1 cellular context compared by ENCODE assay signal in the genomic region with DNA sequence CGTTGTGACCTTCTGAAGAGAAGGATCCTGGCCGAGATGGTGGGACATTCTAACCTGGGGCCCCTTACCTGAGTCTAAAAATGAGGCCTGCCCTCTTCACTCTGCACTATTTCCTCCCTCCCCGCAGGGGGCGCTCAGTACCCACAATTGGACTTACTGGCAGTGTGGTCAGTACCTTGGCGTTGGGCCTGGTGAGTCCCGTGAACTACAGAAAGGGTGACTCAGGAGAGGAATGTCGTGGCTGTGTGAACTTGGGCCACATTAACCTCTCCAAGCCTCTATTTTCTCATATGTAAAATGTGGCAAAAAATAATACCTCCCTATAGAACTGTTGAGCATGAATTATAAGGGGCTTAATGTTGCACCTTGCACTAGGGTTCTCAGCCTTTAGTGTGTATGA.
TF ChIP-seq lines count a peak whose summit lies in the region.

No MANE protein-coding gene starts in this region.

TF ChIP-seq in K562, 482 proteins besides CTCF, POLR2A, EP300 and RAD21 (continued from another document and continues in another):
- TF ChIP-seq, protein P1, sequence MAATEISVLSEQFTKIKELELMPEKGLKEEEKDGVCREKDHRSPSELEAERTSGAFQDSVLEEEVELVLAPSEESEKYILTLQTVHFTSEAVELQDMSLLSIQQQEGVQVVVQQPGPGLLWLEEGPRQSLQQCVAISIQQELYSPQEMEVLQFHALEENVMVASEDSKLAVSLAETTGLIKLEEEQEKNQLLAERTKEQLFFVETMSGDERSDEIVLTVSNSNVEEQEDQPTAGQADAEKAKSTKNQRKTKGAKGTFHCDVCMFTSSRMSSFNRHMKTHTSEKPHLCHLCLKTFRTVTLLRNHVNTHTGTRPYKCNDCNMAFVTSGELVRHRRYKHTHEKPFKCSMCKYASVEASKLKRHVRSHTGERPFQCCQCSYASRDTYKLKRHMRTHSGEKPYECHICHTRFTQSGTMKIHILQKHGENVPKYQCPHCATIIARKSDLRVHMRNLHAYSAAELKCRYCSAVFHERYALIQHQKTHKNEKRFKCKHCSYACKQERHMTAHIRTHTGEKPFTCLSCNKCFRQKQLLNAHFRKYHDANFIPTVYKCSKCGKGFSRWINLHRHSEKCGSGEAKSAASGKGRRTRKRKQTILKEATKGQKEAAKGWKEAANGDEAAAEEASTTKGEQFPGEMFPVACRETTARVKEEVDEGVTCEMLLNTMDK (IDR thresholded peaks at IDR 0.05; ENCODE audit: borderline replicate concordance, insufficient read depth, low read depth, low read length, poor library complexity, severe bottlenecking), result peak; percentile 18
- TF ChIP-seq, protein P2, sequence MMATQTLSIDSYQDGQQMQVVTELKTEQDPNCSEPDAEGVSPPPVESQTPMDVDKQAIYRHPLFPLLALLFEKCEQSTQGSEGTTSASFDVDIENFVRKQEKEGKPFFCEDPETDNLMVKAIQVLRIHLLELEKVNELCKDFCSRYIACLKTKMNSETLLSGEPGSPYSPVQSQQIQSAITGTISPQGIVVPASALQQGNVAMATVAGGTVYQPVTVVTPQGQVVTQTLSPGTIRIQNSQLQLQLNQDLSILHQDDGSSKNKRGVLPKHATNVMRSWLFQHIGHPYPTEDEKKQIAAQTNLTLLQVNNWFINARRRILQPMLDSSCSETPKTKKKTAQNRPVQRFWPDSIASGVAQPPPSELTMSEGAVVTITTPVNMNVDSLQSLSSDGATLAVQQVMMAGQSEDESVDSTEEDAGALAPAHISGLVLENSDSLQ (IDR thresholded peaks at IDR 0.05), result no peak
- TF ChIP-seq CBFA2T3 (IDR thresholded peaks at IDR 0.05), result no peak
- TF ChIP-seq KAT2B (IDR thresholded peaks at IDR 0.05; ENCODE audit: low read depth, low read length), result no peak
- TF ChIP-seq ZNF586 (CRISPR knock-in tag; conservative IDR thresholded peaks at IDR 0.05), result no peak
- peak; percentile 20; the same call in 1 of the 2 replicates for TF ChIP-seq SOX6 (IDR thresholded peaks at IDR 0.05)
- TF ChIP-seq, protein P3, sequence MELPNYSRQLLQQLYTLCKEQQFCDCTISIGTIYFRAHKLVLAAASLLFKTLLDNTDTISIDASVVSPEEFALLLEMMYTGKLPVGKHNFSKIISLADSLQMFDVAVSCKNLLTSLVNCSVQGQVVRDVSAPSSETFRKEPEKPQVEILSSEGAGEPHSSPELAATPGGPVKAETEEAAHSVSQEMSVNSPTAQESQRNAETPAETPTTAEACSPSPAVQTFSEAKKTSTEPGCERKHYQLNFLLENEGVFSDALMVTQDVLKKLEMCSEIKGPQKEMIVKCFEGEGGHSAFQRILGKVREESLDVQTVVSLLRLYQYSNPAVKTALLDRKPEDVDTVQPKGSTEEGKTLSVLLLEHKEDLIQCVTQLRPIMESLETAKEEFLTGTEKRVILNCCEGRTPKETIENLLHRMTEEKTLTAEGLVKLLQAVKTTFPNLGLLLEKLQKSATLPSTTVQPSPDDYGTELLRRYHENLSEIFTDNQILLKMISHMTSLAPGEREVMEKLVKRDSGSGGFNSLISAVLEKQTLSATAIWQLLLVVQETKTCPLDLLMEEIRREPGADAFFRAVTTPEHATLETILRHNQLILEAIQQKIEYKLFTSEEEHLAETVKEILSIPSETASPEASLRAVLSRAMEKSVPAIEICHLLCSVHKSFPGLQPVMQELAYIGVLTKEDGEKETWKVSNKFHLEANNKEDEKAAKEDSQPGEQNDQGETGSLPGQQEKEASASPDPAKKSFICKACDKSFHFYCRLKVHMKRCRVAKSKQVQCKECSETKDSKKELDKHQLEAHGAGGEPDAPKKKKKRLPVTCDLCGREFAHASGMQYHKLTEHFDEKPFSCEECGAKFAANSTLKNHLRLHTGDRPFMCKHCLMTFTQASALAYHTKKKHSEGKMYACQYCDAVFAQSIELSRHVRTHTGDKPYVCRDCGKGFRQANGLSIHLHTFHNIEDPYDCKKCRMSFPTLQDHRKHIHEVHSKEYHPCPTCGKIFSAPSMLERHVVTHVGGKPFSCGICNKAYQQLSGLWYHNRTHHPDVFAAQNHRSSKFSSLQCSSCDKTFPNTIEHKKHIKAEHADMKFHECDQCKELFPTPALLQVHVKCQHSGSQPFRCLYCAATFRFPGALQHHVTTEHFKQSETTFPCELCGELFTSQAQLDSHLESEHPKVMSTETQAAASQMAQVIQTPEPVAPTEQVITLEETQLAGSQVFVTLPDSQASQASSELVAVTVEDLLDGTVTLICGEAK (IDR thresholded peaks at IDR 0.05), result no peak
- TF ChIP-seq, protein P3 (CRISPR knock-in tag; IDR thresholded peaks at IDR 0.05), result no peak
- TF ChIP-seq, protein P4, sequence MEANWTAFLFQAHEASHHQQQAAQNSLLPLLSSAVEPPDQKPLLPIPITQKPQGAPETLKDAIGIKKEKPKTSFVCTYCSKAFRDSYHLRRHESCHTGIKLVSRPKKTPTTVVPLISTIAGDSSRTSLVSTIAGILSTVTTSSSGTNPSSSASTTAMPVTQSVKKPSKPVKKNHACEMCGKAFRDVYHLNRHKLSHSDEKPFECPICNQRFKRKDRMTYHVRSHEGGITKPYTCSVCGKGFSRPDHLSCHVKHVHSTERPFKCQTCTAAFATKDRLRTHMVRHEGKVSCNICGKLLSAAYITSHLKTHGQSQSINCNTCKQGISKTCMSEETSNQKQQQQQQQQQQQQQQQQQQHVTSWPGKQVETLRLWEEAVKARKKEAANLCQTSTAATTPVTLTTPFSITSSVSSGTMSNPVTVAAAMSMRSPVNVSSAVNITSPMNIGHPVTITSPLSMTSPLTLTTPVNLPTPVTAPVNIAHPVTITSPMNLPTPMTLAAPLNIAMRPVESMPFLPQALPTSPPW (CRISPR knock-in tag; IDR thresholded peaks at IDR 0.05), result no peak
- no peak for TF ChIP-seq ETV5 (CRISPR knock-in tag; IDR thresholded peaks at IDR 0.05; ENCODE audit: low read depth)
- TF ChIP-seq, protein P5, sequence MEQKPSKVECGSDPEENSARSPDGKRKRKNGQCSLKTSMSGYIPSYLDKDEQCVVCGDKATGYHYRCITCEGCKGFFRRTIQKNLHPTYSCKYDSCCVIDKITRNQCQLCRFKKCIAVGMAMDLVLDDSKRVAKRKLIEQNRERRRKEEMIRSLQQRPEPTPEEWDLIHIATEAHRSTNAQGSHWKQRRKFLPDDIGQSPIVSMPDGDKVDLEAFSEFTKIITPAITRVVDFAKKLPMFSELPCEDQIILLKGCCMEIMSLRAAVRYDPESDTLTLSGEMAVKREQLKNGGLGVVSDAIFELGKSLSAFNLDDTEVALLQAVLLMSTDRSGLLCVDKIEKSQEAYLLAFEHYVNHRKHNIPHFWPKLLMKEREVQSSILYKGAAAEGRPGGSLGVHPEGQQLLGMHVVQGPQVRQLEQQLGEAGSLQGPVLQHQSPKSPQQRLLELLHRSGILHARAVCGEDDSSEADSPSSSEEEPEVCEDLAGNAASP (IDR thresholded peaks at IDR 0.05), result no peak
- TF ChIP-seq, protein P6, sequence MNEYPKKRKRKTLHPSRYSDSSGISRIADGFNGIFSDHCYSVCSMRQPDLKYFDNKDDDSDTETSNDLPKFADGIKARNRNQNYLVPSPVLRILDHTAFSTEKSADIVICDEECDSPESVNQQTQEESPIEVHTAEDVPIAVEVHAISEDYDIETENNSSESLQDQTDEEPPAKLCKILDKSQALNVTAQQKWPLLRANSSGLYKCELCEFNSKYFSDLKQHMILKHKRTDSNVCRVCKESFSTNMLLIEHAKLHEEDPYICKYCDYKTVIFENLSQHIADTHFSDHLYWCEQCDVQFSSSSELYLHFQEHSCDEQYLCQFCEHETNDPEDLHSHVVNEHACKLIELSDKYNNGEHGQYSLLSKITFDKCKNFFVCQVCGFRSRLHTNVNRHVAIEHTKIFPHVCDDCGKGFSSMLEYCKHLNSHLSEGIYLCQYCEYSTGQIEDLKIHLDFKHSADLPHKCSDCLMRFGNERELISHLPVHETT (CRISPR knock-in tag; conservative IDR thresholded peaks at IDR 0.05 in 1 of 2, IDR thresholded peaks at IDR 0.05 in 1 of 2), result 0 out of 4 replicates have a peak, but pooled peaks of 1 of the 2 experiments have one; percentile 22
- TF ChIP-seq, protein P7, sequence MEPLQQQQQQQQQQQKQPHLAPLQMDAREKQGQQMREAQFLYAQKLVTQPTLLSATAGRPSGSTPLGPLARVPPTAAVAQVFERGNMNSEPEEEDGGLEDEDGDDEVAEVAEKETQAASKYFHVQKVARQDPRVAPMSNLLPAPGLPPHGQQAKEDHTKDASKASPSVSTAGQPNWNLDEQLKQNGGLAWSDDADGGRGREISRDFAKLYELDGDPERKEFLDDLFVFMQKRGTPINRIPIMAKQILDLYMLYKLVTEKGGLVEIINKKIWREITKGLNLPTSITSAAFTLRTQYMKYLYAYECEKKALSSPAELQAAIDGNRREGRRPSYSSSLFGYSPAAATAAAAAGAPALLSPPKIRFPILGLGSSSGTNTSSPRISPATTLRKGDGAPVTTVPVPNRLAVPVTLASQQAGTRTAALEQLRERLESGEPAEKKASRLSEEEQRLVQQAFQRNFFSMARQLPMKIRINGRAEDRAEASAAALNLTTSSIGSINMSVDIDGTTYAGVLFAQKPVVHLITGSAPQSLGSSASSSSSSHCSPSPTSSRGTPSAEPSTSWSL (CRISPR knock-in tag; IDR thresholded peaks at IDR 0.05; ENCODE audit: borderline replicate concordance), result no peak
- no peak for TF ChIP-seq E2F3 (CRISPR knock-in tag; IDR thresholded peaks at IDR 0.05)
- TF ChIP-seq, protein P8, sequence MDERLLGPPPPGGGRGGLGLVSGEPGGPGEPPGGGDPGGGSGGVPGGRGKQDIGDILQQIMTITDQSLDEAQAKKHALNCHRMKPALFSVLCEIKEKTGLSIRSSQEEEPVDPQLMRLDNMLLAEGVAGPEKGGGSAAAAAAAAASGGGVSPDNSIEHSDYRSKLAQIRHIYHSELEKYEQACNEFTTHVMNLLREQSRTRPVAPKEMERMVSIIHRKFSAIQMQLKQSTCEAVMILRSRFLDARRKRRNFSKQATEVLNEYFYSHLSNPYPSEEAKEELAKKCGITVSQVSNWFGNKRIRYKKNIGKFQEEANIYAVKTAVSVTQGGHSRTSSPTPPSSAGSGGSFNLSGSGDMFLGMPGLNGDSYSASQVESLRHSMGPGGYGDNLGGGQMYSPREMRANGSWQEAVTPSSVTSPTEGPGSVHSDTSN (CRISPR knock-in tag; IDR thresholded peaks at IDR 0.05; ENCODE audit: low read depth), result no peak
- TF ChIP-seq, protein P8 (tag; conservative IDR thresholded peaks at IDR 0.05; ENCODE audit: low read depth), result no peak
- TF ChIP-seq RBM14 (IDR thresholded peaks at IDR 0.05; ENCODE audit: borderline replicate concordance, insufficient read depth, low read depth, low read length), result no peak
- peak; percentile 19; the same call in 1 of the 2 replicates for TF ChIP-seq ARID1B (IDR thresholded peaks at IDR 0.05)
- TF ChIP-seq SRF (CRISPR knock-in tag; IDR thresholded peaks at IDR 0.05), result no peak
- TF ChIP-seq ZNF561 (CRISPR knock-in tag; conservative IDR thresholded peaks at IDR 0.05), result no peak
- TF ChIP-seq ILK (tag; IDR thresholded peaks at IDR 0.05; ENCODE audit: borderline replicate concordance, low read depth), result no peak
- TF ChIP-seq TCFL5 (CRISPR knock-in tag; conservative IDR thresholded peaks at IDR 0.05), result no peak
- TF ChIP-seq EP400 (IDR thresholded peaks at IDR 0.05), result peak; percentile 31; the same call in 1 of the 2 replicates
- TF ChIP-seq ZBTB17 (CRISPR knock-in tag; IDR thresholded peaks at IDR 0.05), result no peak
- TF ChIP-seq ZFPM2 (CRISPR knock-in tag; IDR thresholded peaks at IDR 0.05), result no peak
- TF ChIP-seq ZNF324 (CRISPR knock-in tag; IDR thresholded peaks at IDR 0.05), result no peak
- TF ChIP-seq, protein P9, sequence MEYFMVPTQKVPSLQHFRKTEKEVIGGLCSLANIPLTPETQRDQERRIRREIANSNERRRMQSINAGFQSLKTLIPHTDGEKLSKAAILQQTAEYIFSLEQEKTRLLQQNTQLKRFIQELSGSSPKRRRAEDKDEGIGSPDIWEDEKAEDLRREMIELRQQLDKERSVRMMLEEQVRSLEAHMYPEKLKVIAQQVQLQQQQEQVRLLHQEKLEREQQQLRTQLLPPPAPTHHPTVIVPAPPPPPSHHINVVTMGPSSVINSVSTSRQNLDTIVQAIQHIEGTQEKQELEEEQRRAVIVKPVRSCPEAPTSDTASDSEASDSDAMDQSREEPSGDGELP (CRISPR knock-in tag; IDR thresholded peaks at IDR 0.05; ENCODE audit: borderline replicate concordance), result peak; percentile 32; the same call in 1 of the 2 replicates
